In genomic region chr6:156647440-156647839, GRCh38 we compare ENCODE assay signal across 15 cellular contexts.
"Had no signal": no experiment of that assay in that cellular context is flagged by ENCODE, and none has a peak within 500 bp of the region (broad histone marks: within the 10 kb centered on the region; RNA-seq: fewer than 3 reads in every experiment).

No MANE protein-coding gene starts in this region.

- ATAC-seq: left colon, lower lobe of right lung, pancreas had no signal

- H3K36me3 Mint-ChIP-seq: activated CD4-positive, alpha-beta memory T cell treated with anti-CD3 and anti-CD28 coated beads for 36 hours; mesothelial cell of epicardium had no signal

- H3K36me3 ChIP-seq: adrenal gland, cardiac muscle cell, lower lobe of right lung, pancreas, sigmoid colon, spleen, thyroid gland had no signal

- H3K9me3 ChIP-seq: adrenal gland, lower lobe of right lung, pancreas, sigmoid colon, spleen, thyroid gland had no signal

- H3K4me3 Mint-ChIP-seq: activated CD4-positive, alpha-beta memory T cell treated with anti-CD3 and anti-CD28 coated beads for 36 hours; endodermal cell; mesothelial cell of epicardium had no signal

- H3K27ac Mint-ChIP-seq: activated CD4-positive, alpha-beta memory T cell treated with anti-CD3 and anti-CD28 coated beads for 36 hours; endodermal cell had no signal

- H3K9me3 Mint-ChIP-seq: activated CD4-positive, alpha-beta memory T cell treated with anti-CD3 and anti-CD28 coated beads for 36 hours; endodermal cell; mesothelial cell of epicardium had no signal

- H3K4me3 ChIP-seq: adrenal gland, cardiac muscle cell, lower lobe of right lung, pancreas, sigmoid colon, spleen, thyroid gland had no signal

- H3K4me1 ChIP-seq: pancreas, sigmoid colon, thyroid gland had no signal

- H3K27ac ChIP-seq: adrenal gland, cardiac muscle cell, dorsolateral prefrontal cortex, lower lobe of right lung, pancreas, sigmoid colon, spleen, thyroid gland had no signal

- H3K4me1 Mint-ChIP-seq: endodermal cell had no signal

- H3K27me3 ChIP-seq: adrenal gland, cardiac muscle cell, dorsolateral prefrontal cortex, pancreas, sigmoid colon, thyroid gland had no signal

- DNase-seq: activated CD4-positive, alpha-beta memory T cell treated with anti-CD3 and anti-CD28 coated beads for 36 hours; activated gamma-delta T cell treated with Interleukin-2 at 50 U/mL for 16 hours; adrenal gland; dorsolateral prefrontal cortex; endodermal cell; erythroblast; left colon; lower lobe of right lung; pancreas; sigmoid colon; spleen; T1000; thyroid gland had no signal
